Comparison of ENCODE assay signal across 28 cellular contexts in the genomic region with DNA sequence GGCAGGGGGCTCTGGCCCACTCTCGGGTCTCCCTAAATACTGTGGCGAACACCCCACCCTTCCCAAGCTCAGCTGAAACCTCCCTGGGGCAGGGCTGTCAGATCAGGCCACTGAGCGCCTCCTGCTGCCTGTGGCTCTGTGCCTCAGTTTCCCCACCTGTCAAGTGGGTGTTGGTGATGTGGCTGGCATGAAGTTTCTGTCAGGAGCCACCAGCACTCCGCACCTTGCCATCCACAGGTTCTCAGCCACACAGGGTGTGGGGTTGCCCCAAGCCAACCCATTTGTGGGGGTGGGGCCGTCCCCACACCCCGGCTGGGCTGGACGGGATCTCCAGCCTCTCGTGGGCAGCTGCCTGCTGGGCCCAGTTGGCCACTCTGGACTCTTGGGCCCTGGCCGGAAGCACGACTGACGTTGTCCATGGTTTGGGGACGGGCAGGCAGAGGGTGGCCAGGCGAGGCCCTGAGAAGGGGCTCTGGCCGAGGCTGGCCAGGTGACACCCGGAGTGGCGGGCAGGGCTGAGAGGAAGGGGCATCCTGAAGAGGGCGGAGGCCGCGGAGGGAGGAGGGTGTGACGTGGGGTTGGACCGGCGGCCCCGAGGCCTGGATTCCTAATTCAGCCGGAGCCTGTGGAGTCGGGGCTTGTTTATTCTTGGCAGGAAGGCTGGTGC. TPM values are rescaled to one million over a fixed set of nuclear protein-coding genes. Genes with fewer than 3 reads are reported as not detected.
"Had no signal": no experiment of that assay in that cellular context is flagged by ENCODE, and none has a peak within 500 bp of the region (broad histone marks: within the 10 kb centered on the region; RNA-seq: fewer than 3 reads in every experiment).

No MANE protein-coding gene starts in this region.

- H3K4me1 Mint-ChIP-seq: activated naive CD4-positive, alpha-beta T cell treated with anti-CD3 and anti-CD28 coated beads, Interleukin-2, amount 10 ng/mL, durations not matched to agents 7 days and 5 days; activated naive CD8-positive, alpha-beta T cell treated with anti-CD3 and anti-CD28 coated beads, Interleukin-2, amount 10 ng/mL, durations not matched to agents 7 days and 5 days; naive thymus-derived CD8-positive, alpha-beta T cell; neural crest cell had no signal

- DNase-seq: activated CD4-positive, alpha-beta T cell treated with anti-CD3 and anti-CD28 coated beads for 4 hours; activated CD4-positive, alpha-beta T cell treated with anti-CD3 and anti-CD28 coated beads, Interleukin-2, amount 50 U/mL, for 4 hours; activated CD8-positive, alpha-beta memory T cell treated with anti-CD3 and anti-CD28 coated beads for 24 hours; activated CD8-positive, alpha-beta memory T cell treated with anti-CD3 and anti-CD28 coated beads, Interleukin-2, amount 50 U/mL, for 4 hours; activated gamma-delta T cell; activated naive CD4-positive, alpha-beta T cell treated with anti-CD3 and anti-CD28 coated beads, Interleukin-2, amount 10 ng/mL, durations not matched to agents 7 days and 5 days; activated naive CD8-positive, alpha-beta T cell treated with anti-CD3 and anti-CD28 coated beads, Interleukin-2, amount 10 ng/mL, durations not matched to agents 7 days and 5 days; activated T-cell treated with anti-CD3 and anti-CD28 coated beads, Interleukin-2, amount 50 U/mL, for 1 hour; cortex of kidney; effector memory CD8-positive, alpha-beta T cell; erythroblast; foreskin fibroblast; kidney; midbrain; naive thymus-derived CD8-positive, alpha-beta T cell; occipital lobe; sigmoid colon; stimulated activated CD4-positive, alpha-beta T cell treated with anti-CD3 and anti-CD28 coated beads, Interleukin-1b, Interleukin-23, amount 100 ng/mL, for 48 hours; stimulated activated naive B cell treated with anti-CD40 and anti-IgM and Interleukin-4, amounts not matched to agents 10 μg/mL and 1 μg/mL and 100 μg/mL, for 72 hours; stomach; T-helper 1 cell had no signal

- H3K4me3 ChIP-seq: ascending aorta, cardiac muscle cell, sigmoid colon, smooth muscle cell, stomach, tibial nerve had no signal

- H3K4me1 ChIP-seq: ascending aorta, sigmoid colon had no signal

- H3K9me3 Mint-ChIP-seq: activated naive CD4-positive, alpha-beta T cell treated with anti-CD3 and anti-CD28 coated beads, Interleukin-2, amount 10 ng/mL, durations not matched to agents 7 days and 5 days; activated naive CD8-positive, alpha-beta T cell treated with anti-CD3 and anti-CD28 coated beads, Interleukin-2, amount 10 ng/mL, durations not matched to agents 7 days and 5 days; effector memory CD8-positive, alpha-beta T cell; naive thymus-derived CD8-positive, alpha-beta T cell; neural crest cell; stimulated activated naive B cell treated with anti-CD40 and anti-IgM and Interleukin-4, amounts not matched to agents 10 μg/mL and 1 μg/mL and 100 μg/mL, for 72 hours had no signal

- H3K4me3 Mint-ChIP-seq: activated naive CD4-positive, alpha-beta T cell treated with anti-CD3 and anti-CD28 coated beads, Interleukin-2, amount 10 ng/mL, durations not matched to agents 7 days and 5 days; activated naive CD8-positive, alpha-beta T cell treated with anti-CD3 and anti-CD28 coated beads, Interleukin-2, amount 10 ng/mL, durations not matched to agents 7 days and 5 days; brain; effector memory CD8-positive, alpha-beta T cell; naive thymus-derived CD8-positive, alpha-beta T cell; neural crest cell; stimulated activated naive B cell treated with anti-CD40 and anti-IgM and Interleukin-4, amounts not matched to agents 10 μg/mL and 1 μg/mL and 100 μg/mL, for 72 hours had no signal

- H3K27ac ChIP-seq: ascending aorta, cardiac muscle cell, sigmoid colon, stomach, tibial nerve, VCaP had no signal

- H3K27me3 ChIP-seq: ascending aorta, cardiac muscle cell had no signal

- H3K36me3 ChIP-seq: ascending aorta, cardiac muscle cell, sigmoid colon, stomach, tibial nerve had no signal

- H3K9me3 ChIP-seq: ascending aorta, sigmoid colon, stomach, tibial nerve had no signal

- H3K36me3 Mint-ChIP-seq: activated naive CD4-positive, alpha-beta T cell treated with anti-CD3 and anti-CD28 coated beads, Interleukin-2, amount 10 ng/mL, durations not matched to agents 7 days and 5 days; activated naive CD8-positive, alpha-beta T cell treated with anti-CD3 and anti-CD28 coated beads, Interleukin-2, amount 10 ng/mL, durations not matched to agents 7 days and 5 days; brain; naive thymus-derived CD8-positive, alpha-beta T cell; stimulated activated naive B cell treated with anti-CD40 and anti-IgM and Interleukin-4, amounts not matched to agents 10 μg/mL and 1 μg/mL and 100 μg/mL, for 72 hours had no signal

- H3K27ac Mint-ChIP-seq: activated naive CD4-positive, alpha-beta T cell treated with anti-CD3 and anti-CD28 coated beads, Interleukin-2, amount 10 ng/mL, durations not matched to agents 7 days and 5 days; activated naive CD8-positive, alpha-beta T cell treated with anti-CD3 and anti-CD28 coated beads, Interleukin-2, amount 10 ng/mL, durations not matched to agents 7 days and 5 days; effector memory CD8-positive, alpha-beta T cell; naive thymus-derived CD8-positive, alpha-beta T cell; stimulated activated naive B cell treated with anti-CD40 and anti-IgM and Interleukin-4, amounts not matched to agents 10 μg/mL and 1 μg/mL and 100 μg/mL, for 72 hours had no signal

- ATAC-seq: effector memory CD8-positive, alpha-beta T cell; naive thymus-derived CD8-positive, alpha-beta T cell; stimulated activated naive B cell treated with anti-CD40 and anti-IgM and Interleukin-4, amounts not matched to agents 10 μg/mL and 1 μg/mL and 100 μg/mL, for 72 hours had no signal

RNA-seq across cellular contexts. Expression of gene FGFR3, which starts 5.5 kb away (rescaled TPM):
- total RNA-seq: naive thymus-derived CD8-positive, alpha-beta T cell had no signal
